Comparison of ENCODE assay signal across 29 cellular contexts in the genomic region with DNA sequence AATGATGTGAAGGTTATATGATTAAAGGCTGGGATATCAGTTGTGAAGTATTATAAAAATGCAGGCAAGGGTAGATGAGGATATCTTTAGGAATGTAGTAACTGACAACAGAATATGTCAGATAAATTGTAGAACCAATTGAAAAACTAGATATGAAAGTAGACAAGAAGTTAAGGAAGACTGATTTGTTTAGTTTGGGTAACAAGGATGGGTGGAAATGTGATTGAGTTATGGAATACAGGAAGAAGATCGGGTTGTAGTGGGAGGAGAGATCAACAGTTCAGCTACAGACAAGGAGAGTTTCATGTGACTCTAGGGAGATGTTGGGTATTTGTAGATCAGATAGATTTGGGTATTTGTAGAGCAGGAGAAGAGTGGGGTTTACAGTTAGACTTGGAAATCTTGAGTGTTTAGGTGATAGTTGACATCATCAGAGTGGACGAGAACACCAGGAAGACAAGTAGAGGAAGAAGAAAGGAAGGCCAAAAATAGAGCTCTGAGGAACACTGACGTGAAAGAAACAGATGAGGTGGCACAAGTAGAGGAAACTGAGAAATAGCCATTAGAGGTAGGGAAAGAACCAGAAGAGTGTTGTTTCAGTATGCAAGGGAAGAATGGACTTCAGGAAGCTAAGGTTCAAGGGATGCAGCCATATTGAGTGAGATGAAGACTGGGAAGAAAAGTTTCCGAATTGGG.
"Had no signal": no experiment of that assay in that cellular context is flagged by ENCODE, and none has a peak within 500 bp of the region (broad histone marks: within the 10 kb centered on the region; RNA-seq: fewer than 3 reads in every experiment).

No MANE protein-coding gene starts in this region.

- DNase-seq: activated CD4-positive, alpha-beta T cell treated with anti-CD3 and anti-CD28 coated beads, Interleukin-2, amount 10 ng/mL, durations not matched to agents 7 days and 5 days; activated CD4-positive, CD25-positive, alpha-beta regulatory T cell treated with anti-CD3 and anti-CD28 coated beads, Interleukin-2, amount 50 U/mL, for 72 hours; activated CD8-positive, alpha-beta memory T cell treated with anti-CD3 and anti-CD28 coated beads, Interleukin-2, amount 10 ng/mL, durations not matched to agents 7 days and 5 days; activated CD8-positive, alpha-beta T cell treated with anti-CD3 and anti-CD28 coated beads for 36 hours; activated naive CD4-positive, alpha-beta T cell; adrenal gland; effector memory CD4-positive, alpha-beta T cell; heart left ventricle; islet precursor cell; left cardiac atrium; pancreas; psoas muscle; stimulated activated CD4-positive, alpha-beta T cell treated with anti-CD3 and anti-CD28 coated beads, Interleukin-12 subunit alpha, Interleukin-12 subunit beta, amount 100 ng/mL, for 4 hours; stimulated activated CD4-positive, alpha-beta T cell treated with anti-CD3 and anti-CD28 coated beads, Interleukin-4, amount 100 ng/mL, for 4 hours; stimulated activated naive CD8-positive, alpha-beta T cell treated with anti-CD3 and anti-CD28 coated beads, Interleukin-15, Interleukin-2, amounts not matched to agents 100 U/mL and 50 U/mL, for 24 hours; upper lobe of left lung; WERI-Rb-1 had no signal

- FAIRE-seq: colon, pancreas, TTC549 had no signal

- H3K36me3 Mint-ChIP-seq: activated CD8-positive, alpha-beta memory T cell treated with anti-CD3 and anti-CD28 coated beads, Interleukin-2, amount 10 ng/mL, durations not matched to agents 7 days and 5 days; activated naive CD8-positive, alpha-beta T cell; memory B cell had no signal

- H3K4me3 ChIP-seq: adrenal gland, breast epithelium, gastroesophageal sphincter, heart left ventricle, pancreas, psoas muscle, right atrium auricular region, upper lobe of left lung had no signal

- H3K27me3 ChIP-seq: adrenal gland, breast epithelium, gastroesophageal sphincter, heart left ventricle, neutrophil, pancreas, right atrium auricular region, upper lobe of left lung had no signal

- H3K4me1 Mint-ChIP-seq: activated CD4-positive, alpha-beta T cell treated with anti-CD3 and anti-CD28 coated beads, Interleukin-2, amount 10 ng/mL, durations not matched to agents 7 days and 5 days; activated CD8-positive, alpha-beta memory T cell treated with anti-CD3 and anti-CD28 coated beads, Interleukin-2, amount 10 ng/mL, durations not matched to agents 7 days and 5 days; central memory CD8-positive, alpha-beta T cell; nephron had no signal

- H3K4me1 ChIP-seq: breast epithelium, gastroesophageal sphincter, pancreas, psoas muscle, right atrium auricular region, upper lobe of left lung had no signal

- H3K27me3 Mint-ChIP-seq: activated CD4-positive, alpha-beta T cell treated with anti-CD3 and anti-CD28 coated beads, Interleukin-2, amount 10 ng/mL, durations not matched to agents 7 days and 5 days; activated CD8-positive, alpha-beta memory T cell treated with anti-CD3 and anti-CD28 coated beads, Interleukin-2, amount 10 ng/mL, durations not matched to agents 7 days and 5 days; activated CD8-positive, alpha-beta T cell treated with anti-CD3 and anti-CD28 coated beads for 36 hours; activated naive CD8-positive, alpha-beta T cell; central memory CD8-positive, alpha-beta T cell; memory B cell had no signal

- H3K9me3 Mint-ChIP-seq: activated CD4-positive, alpha-beta T cell treated with anti-CD3 and anti-CD28 coated beads, Interleukin-2, amount 10 ng/mL, durations not matched to agents 7 days and 5 days; activated CD8-positive, alpha-beta T cell treated with anti-CD3 and anti-CD28 coated beads for 36 hours; activated T-helper 1 cell treated with anti-CD3 and anti-CD28 coated beads, Interleukin-12 subunit alpha, Interleukin-12 subunit beta, Interleukin-2, Interleukin-4 antibody, amounts not matched to agents 30 ng/mL and 10 ng/mL and 1 ng/mL, durations not matched to agents 14 hours and 24 hours and 36 hours; central memory CD8-positive, alpha-beta T cell; memory B cell had no signal

- H3K27ac Mint-ChIP-seq: activated CD4-positive, alpha-beta T cell treated with anti-CD3 and anti-CD28 coated beads, Interleukin-2, amount 10 ng/mL, durations not matched to agents 7 days and 5 days; activated CD8-positive, alpha-beta memory T cell treated with anti-CD3 and anti-CD28 coated beads, Interleukin-2, amount 10 ng/mL, durations not matched to agents 7 days and 5 days; activated CD8-positive, alpha-beta T cell treated with anti-CD3 and anti-CD28 coated beads for 36 hours; activated naive CD8-positive, alpha-beta T cell; activated T-helper 1 cell treated with anti-CD3 and anti-CD28 coated beads, Interleukin-12 subunit alpha, Interleukin-12 subunit beta, Interleukin-2, Interleukin-4 antibody, amounts not matched to agents 30 ng/mL and 10 ng/mL and 1 ng/mL, durations not matched to agents 14 hours and 24 hours and 36 hours; memory B cell; nephron had no signal

- ATAC-seq: activated CD8-positive, alpha-beta memory T cell treated with anti-CD3 and anti-CD28 coated beads, Interleukin-2, amount 10 ng/mL, durations not matched to agents 7 days and 5 days; activated CD8-positive, alpha-beta T cell treated with anti-CD3 and anti-CD28 coated beads for 36 hours; esophagus mucosa; gastroesophageal sphincter; heart left ventricle; left cardiac atrium; pancreas; psoas muscle; stimulated activated naive CD8-positive, alpha-beta T cell treated with anti-CD3 and anti-CD28 coated beads, Interleukin-15, Interleukin-2, amounts not matched to agents 100 U/mL and 50 U/mL, for 24 hours had no signal

- H3K4me3 Mint-ChIP-seq: activated CD4-positive, alpha-beta T cell treated with anti-CD3 and anti-CD28 coated beads, Interleukin-2, amount 10 ng/mL, durations not matched to agents 7 days and 5 days; activated CD8-positive, alpha-beta memory T cell treated with anti-CD3 and anti-CD28 coated beads, Interleukin-2, amount 10 ng/mL, durations not matched to agents 7 days and 5 days; activated CD8-positive, alpha-beta T cell treated with anti-CD3 and anti-CD28 coated beads for 36 hours; activated naive CD8-positive, alpha-beta T cell; activated T-helper 1 cell treated with anti-CD3 and anti-CD28 coated beads, Interleukin-12 subunit alpha, Interleukin-12 subunit beta, Interleukin-2, Interleukin-4 antibody, amounts not matched to agents 30 ng/mL and 10 ng/mL and 1 ng/mL, durations not matched to agents 14 hours and 24 hours and 36 hours; central memory CD8-positive, alpha-beta T cell; memory B cell; nephron had no signal

- H3K36me3 ChIP-seq: adrenal gland, breast epithelium, gastroesophageal sphincter, heart left ventricle, neutrophil, pancreas, right atrium auricular region, upper lobe of left lung, WERI-Rb-1 had no signal

- H3K9me3 ChIP-seq: adrenal gland, breast epithelium, gastroesophageal sphincter, heart left ventricle, neutrophil, pancreas, psoas muscle, right atrium auricular region, upper lobe of left lung had no signal

- H3K27ac ChIP-seq: adrenal gland, breast epithelium, gastroesophageal sphincter, heart left ventricle, neutrophil, pancreas, psoas muscle, right atrium auricular region, upper lobe of left lung, WERI-Rb-1 had no signal
